In the genomic region with DNA sequence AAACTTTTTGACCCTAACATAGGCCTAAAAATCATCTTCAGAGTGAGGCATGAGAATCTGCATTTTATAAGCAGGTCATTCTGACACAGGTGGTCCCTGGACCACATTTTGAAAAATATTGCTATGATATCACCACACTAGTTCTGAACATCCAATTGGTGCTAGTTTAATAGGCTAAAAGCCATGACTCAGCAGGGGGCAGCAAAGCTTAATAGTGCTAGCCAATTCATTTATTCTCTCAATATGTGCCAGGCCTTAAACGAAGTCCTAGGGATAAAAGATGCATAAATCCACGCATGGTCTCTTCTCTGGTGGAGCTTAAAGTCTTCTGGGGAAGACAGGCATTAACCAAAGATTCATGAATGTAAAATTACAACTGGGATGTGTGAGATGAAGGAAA, we compare ENCODE assay signal across 10 cellular contexts. TPM values are rescaled to one million over a fixed set of nuclear protein-coding genes. Genes with fewer than 3 reads are reported as not detected.
DNase-seq lines count a peak whose midpoint lies in the region; ATAC-seq, FAIRE-seq and TF ChIP-seq lines count a peak whose summit lies in the region.
"Had no signal": no experiment of that assay in that cellular context is flagged by ENCODE, and none has a peak within 500 bp of the region (broad histone marks: within the 10 kb centered on the region; RNA-seq: fewer than 3 reads in every experiment).

No MANE protein-coding gene starts in this region.

- DNase-seq in SIG-M5 treated with dmso at 0.1 percent for 504 hours (lab: John Stamatoyannopoulos, UW; ENCODE audit: unreplicated experiment) (peak; percentile 16), SIG-M5 (lab: John Stamatoyannopoulos, UW) (no peak), NOMO-1 treated with DMSO at 0.1 percent for 48 hours (lab: John Stamatoyannopoulos, UW; ENCODE audit: unreplicated experiment) (peak; percentile 49), endothelial cell of umbilical vein (ENCODE audit: low read depth, low spot score) (peak; percentile 63), small intestine (peak; percentile 65)
- DNase-seq: activated naive CD8-positive, alpha-beta T cell treated with anti-CD3 and anti-CD28 coated beads for 36 hours; CD8-positive, alpha-beta T cell had no signal

- FAIRE-seq in endothelial cell of umbilical vein (lab: Jason Lieb, UNC) (peak; percentile 33), small intestine (lab: Jason Lieb, UNC) (no peak)

- H3K36me3 ChIP-seq in endothelial cell of umbilical vein (ENCODE audit: control insufficient read depth in 2 of 2, extremely low read depth in 1 of 2, insufficient read depth in 2 of 2, low read length in 2 of 2) (no peaks in the 10 kb centered on the region), small intestine (ENCODE audit: control insufficient read depth in 2 of 2, insufficient read depth in 2 of 2, low read length in 2 of 2) (no peaks in the 10 kb centered on the region)

- H3K27me3 ChIP-seq in endothelial cell of umbilical vein (ENCODE audit: control insufficient read depth in 2 of 2, insufficient read depth in 2 of 2, low read length in 2 of 2) (no peaks in the 10 kb centered on the region), small intestine (ENCODE audit: control insufficient read depth in 2 of 2, insufficient read depth in 2 of 2, low read length in 2 of 2) (no peaks in the 10 kb centered on the region)

- TF ChIP-seq CTCF in endothelial cell of umbilical vein (IDR thresholded peaks at IDR 0.05; ENCODE audit: extremely low read depth in 1 of 2, insufficient read depth in 1 of 2, low read depth in 1 of 2, low read length in 2 of 2), result peak; percentile 19 to 42

- H3K9me1 ChIP-seq in endothelial cell of umbilical vein (replicated peaks; ENCODE audit: control insufficient read depth, extremely low read depth, insufficient read depth, low read length), result no peaks in the 10 kb centered on the region

- H3K4me2 ChIP-seq in endothelial cell of umbilical vein (ENCODE audit: insufficient read depth, low read length), result no peak overlapping the region

- no peaks in the 10 kb centered on the region for H4K20me1 ChIP-seq in endothelial cell of umbilical vein (replicated peaks; ENCODE audit: control insufficient read depth, extremely low read depth, insufficient read depth, low read length)

- H3K9ac ChIP-seq in endothelial cell of umbilical vein (replicated peaks; ENCODE audit: extremely low read depth, insufficient read depth, low read length), result no peak overlapping the region

- 13 to 42% (median 28%) methylated on average over 2 of the region's 2 CpGs for WGBS in small intestine, 3 donors

- H3K9me3 ChIP-seq in endothelial cell of umbilical vein (replicated peaks; ENCODE audit: control insufficient read depth, insufficient read depth, low read length) (no peaks in the 10 kb centered on the region), small intestine (ENCODE audit: control insufficient read depth, low read depth) (no peaks in the 10 kb centered on the region)

- ATAC-seq in GM21737 (IDR thresholded peaks at IDR 0.05; ENCODE audit: unreplicated experiment) (no peak), HG03520 (IDR thresholded peaks at IDR 0.05; ENCODE audit: unreplicated experiment) (no peak), GM21528 (IDR thresholded peaks at IDR 0.05; ENCODE audit: low FRiP score, unreplicated experiment) (no peak)
- ATAC-seq: CD8-positive, alpha-beta T cell had no signal

- H3K4me1 ChIP-seq in endothelial cell of umbilical vein (ENCODE audit: control insufficient read depth, extremely low read depth, insufficient read depth, low read length) (no peaks in the 10 kb centered on the region), small intestine (ENCODE audit: control insufficient read depth in 2 of 2, insufficient read depth in 1 of 2, low read depth in 1 of 2, low read length in 1 of 2) (no peaks in the 10 kb centered on the region)

- no peak overlapping the region for H2AFZ ChIP-seq in endothelial cell of umbilical vein (ENCODE audit: low read depth, low read length)

- POLR2A ChIA-PET in endothelial cell of umbilical vein (lab: Charles Lee), result no interaction called here

- intact Hi-C loops in endothelial cell of umbilical vein (cut with micrococcal nuclease), result loop anchor here (1.0 kb wide), 2 partner anchors 68 to 81 kb away; no protein-coding TSS in a partner anchor

- CTCF ChIA-PET in endothelial cell of umbilical vein (lab: Charles Lee), result interaction anchor here (0.6 to 3.0 kb wide), 12 partner anchors 9 to 195 kb away, joined by 3 to 24 read pairs (median 6); partner anchors contain the start of gene ENTPD7

- dilution Hi-C loops in endothelial cell of umbilical vein (cut with MboI; ENCODE audit: extremely low pct_ligation_motif_present, low sequenced_read_pairs), result no loop called here

- H3K79me2 ChIP-seq in endothelial cell of umbilical vein (ENCODE audit: control insufficient read depth, insufficient read depth, low read length), result no peaks in the 10 kb centered on the region

- H3K27ac ChIP-seq in endothelial cell of umbilical vein (ENCODE audit: insufficient read depth, low read depth, low read length) (no peak overlapping the region), small intestine (ENCODE audit: low read depth in 1 of 2, low read length in 1 of 2) (no peak overlapping the region)

- TF ChIP-seq POLR2A in endothelial cell of umbilical vein (IDR thresholded peaks at IDR 0.05; ENCODE audit: low read depth, low read length), result no peak

- H3K4me3 ChIP-seq in endothelial cell of umbilical vein (replicated peaks in 1 of 3; ENCODE audit: insufficient read depth in 1 of 3, low read depth in 1 of 3, low read length in 3 of 3), result no peak overlapping the region
- H3K4me3 ChIP-seq in small intestine (ENCODE audit: low read depth in 1 of 2, low read length in 2 of 2), result no peak overlapping the region

- BruUV-seq in endothelial cell of umbilical vein (replicated peaks; lab: Mats Ljungman, UMichigan), result no TSS peak

TF ChIP-seq in endothelial cell of umbilical vein, 7 proteins besides CTCF, POLR2A, EP300 and RAD21:
- TF ChIP-seq GATA2 (IDR thresholded peaks at IDR 0.05; ENCODE audit: insufficient read depth, insufficient read length, low read depth, low read length), result no peak
- TF ChIP-seq EZH2 (IDR thresholded peaks at IDR 0.05; ENCODE audit: borderline replicate concordance, low read depth, low read length, severe bottlenecking), result no peak
- TF ChIP-seq, protein P1, sequence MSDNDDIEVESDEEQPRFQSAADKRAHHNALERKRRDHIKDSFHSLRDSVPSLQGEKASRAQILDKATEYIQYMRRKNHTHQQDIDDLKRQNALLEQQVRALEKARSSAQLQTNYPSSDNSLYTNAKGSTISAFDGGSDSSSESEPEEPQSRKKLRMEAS (IDR thresholded peaks at IDR 0.05; ENCODE audit: insufficient read depth, insufficient read length), result no peak
- TF ChIP-seq JUN (IDR thresholded peaks at IDR 0.05; ENCODE audit: borderline replicate concordance, insufficient read depth, insufficient read length, low read depth), result no peak
- TF ChIP-seq MYC (IDR thresholded peaks at IDR 0.05; ENCODE audit: low read depth, low read length), result no peak
- no peak for TF ChIP-seq FOS (IDR thresholded peaks at IDR 0.05; ENCODE audit: borderline replicate concordance, insufficient read depth, low read length)
- TF ChIP-seq POLR2AphosphoS5 (IDR thresholded peaks at IDR 0.05; ENCODE audit: insufficient read depth, low read depth, low read length), result no peak

RNA-seq across cellular contexts. Expression of gene SLC25A28, which starts 10.2 kb away (rescaled TPM):
- total RNA-seq in endothelial cell of umbilical vein, result 32.6 and 33.7 TPM in 2 replicates
- 38.8 and 39.6 TPM in 2 replicates for polyA plus RNA-seq in endothelial cell of umbilical vein
- 35.2 and 39.9 TPM in 2 replicates for polyA plus RNA-seq in endothelial cell of umbilical vein (2011; cell fraction: cytosol; rRNA removed)
- 108 and 110 TPM in 2 replicates for polyA plus RNA-seq in endothelial cell of umbilical vein (2011; cell fraction: nucleus; rRNA removed)
- 31.4 and 35.5 TPM in 2 replicates for polyA plus RNA-seq in endothelial cell of umbilical vein (2012)
- 34.0 and 38.3 TPM in 2 replicates for polyA minus RNA-seq in endothelial cell of umbilical vein
- polyA minus RNA-seq in endothelial cell of umbilical vein (2011; cell fraction: cytosol; rRNA and poly(A)+ RNA removed), result 23.8 TPM
- 27.8 and 30.2 TPM in 2 replicates for polyA minus RNA-seq in endothelial cell of umbilical vein (2011; cell fraction: nucleus; rRNA and poly(A)+ RNA removed)
- 10 to 100 TPM; 31.1 to 46.1 (median 36.6) TPM for polyA plus RNA-seq in small intestine

RNA-seq across cellular contexts. Expression of gene ENTPD7, which starts 28.9 kb away (rescaled TPM):
- total RNA-seq in endothelial cell of umbilical vein, result 18.5 and 20.6 TPM in 2 replicates
- polyA plus RNA-seq in endothelial cell of umbilical vein (8.8 and 10.1 TPM in 2 replicates), small intestine (1 to 10 TPM; 7.3 to 9.5 (median 9.2) TPM)
- polyA plus RNA-seq in endothelial cell of umbilical vein (2011; cell fraction: cytosol; rRNA removed), result 7.7 and 8.0 TPM in 2 replicates
- polyA plus RNA-seq in endothelial cell of umbilical vein (2011; cell fraction: nucleus; rRNA removed), result 7.3 and 8.6 TPM in 2 replicates
- polyA plus RNA-seq in endothelial cell of umbilical vein (2012), result 9.7 and 11.6 TPM in 2 replicates
- 38.9 and 43.7 TPM in 2 replicates for polyA minus RNA-seq in endothelial cell of umbilical vein
- 12.1 TPM for polyA minus RNA-seq in endothelial cell of umbilical vein (2011; cell fraction: cytosol; rRNA and poly(A)+ RNA removed)
- 17.4 and 24.7 TPM in 2 replicates for polyA minus RNA-seq in endothelial cell of umbilical vein (2011; cell fraction: nucleus; rRNA and poly(A)+ RNA removed)
